ENCODE assay signal across 14 cellular contexts in genomic region chr14:55781046-55781445, GRCh38.
DNase-seq lines count a peak whose midpoint lies in the region; ATAC-seq, FAIRE-seq and TF ChIP-seq lines count a peak whose summit lies in the region.
"Had no signal": no experiment of that assay in that cellular context is flagged by ENCODE, and none has a peak within 500 bp of the region (broad histone marks: within the 10 kb centered on the region; RNA-seq: fewer than 3 reads in every experiment).

No MANE protein-coding gene starts in this region.

- H3K9me3 ChIP-seq in HCT116 (ENCODE audit: control insufficient read depth in 1 of 2, insufficient read depth in 1 of 2, low read depth in 1 of 2, low read length in 2 of 2) (no peaks in the 10 kb centered on the region), ascending aorta (no peaks in the 10 kb centered on the region), pancreas (no peaks in the 10 kb centered on the region)
- H3K9me3 ChIP-seq: uterus had no signal

- ATAC-seq in HCT116, result no peak
- no peak for ATAC-seq in pancreas
- ATAC-seq in GM21526 (IDR thresholded peaks at IDR 0.05; ENCODE audit: low FRiP score, unreplicated experiment), result no peak
- ATAC-seq in GM19395 (IDR thresholded peaks at IDR 0.05; ENCODE audit: unreplicated experiment), result no peak

- TF ChIP-seq RAD21 in HCT116 (IDR thresholded peaks at IDR 0.05; ENCODE audit: low read depth), result no peak

- WGBS in pancreas, 2 donors, result 80 to 87% methylated on average over 5 of the region's 5 CpGs

- H3K4me3 ChIP-seq in HCT116 (replicated peaks in 1 of 2; ENCODE audit: low read depth in 1 of 2, low read length in 2 of 2), result no peak overlapping the region
- no peak overlapping the region for H3K4me3 ChIP-seq in ascending aorta
- H3K4me3 ChIP-seq in pancreas, result no peak overlapping the region
- H3K4me3 ChIP-seq: uterus had no signal

- FAIRE-seq in pancreas (lab: Jason Lieb, UNC), result no peak

- H3K9ac ChIP-seq in HCT116 (ENCODE audit: low read length), result no peak overlapping the region

- RAD21 ChIA-PET in HCT116 (lab: Charles Lee; ENCODE audit: low non-redundant PET in 1 of 2, low total read pairs in 2 of 2, uncharacterized antibody in 2 of 2, unreplicated experiment in 2 of 2), result no interaction called here

- no peak overlapping the region for H2AFZ ChIP-seq in HCT116 (ENCODE audit: low read depth, low read length, poor library complexity, severe bottlenecking)

- no peak for TF ChIP-seq POLR2A in HCT116 (IDR thresholded peaks at IDR 0.05; ENCODE audit: borderline replicate concordance, extremely low read depth, insufficient read depth, insufficient read length)

- peak overlapping the region; percentile 19; the same call in 1 of the 2 replicates for H3K4me2 ChIP-seq in HCT116 (ENCODE audit: low read length)

- H4K20me1 ChIP-seq in HCT116 (ENCODE audit: insufficient read depth), result no peaks in the 10 kb centered on the region

- TF ChIP-seq CTCF in HCT116 (IDR thresholded peaks at IDR 0.05 in 2 of 3, conservative IDR thresholded peaks at IDR 0.05 in 1 of 3; ENCODE audit: borderline replicate concordance in 1 of 3, insufficient read depth in 1 of 3, low read depth in 2 of 3, low read length in 2 of 3), result no peak
- no peak for TF ChIP-seq CTCF in ascending aorta (IDR thresholded peaks at IDR 0.05)
- TF ChIP-seq CTCF in pancreas (IDR thresholded peaks at IDR 0.05), result no peak

- intact Hi-C loops in HCT116 (cut with micrococcal nuclease) (no loop called here), ascending aorta (cut with DNase I) (loop anchor here (5.0 kb wide), 1 partner anchor 334 kb away; no protein-coding TSS in a partner anchor), pancreas (cut with DNase I) (no loop called here)

- H3K4me1 ChIP-seq in HCT116 (ENCODE audit: control insufficient read depth in 1 of 2, insufficient read depth in 2 of 2, low read length in 2 of 2) (peaks cover 12 to 13% of the 10 kb centered on the region in 2 experiments), ascending aorta (peaks cover 0 to 17% of the 10 kb centered on the region in 2 donors), pancreas (peaks cover 0 to 4% (median 0%) of the 10 kb centered on the region in 3 donors)
- H3K4me1 ChIP-seq: uterus had no signal

- no peak for DNase-seq in HCT116 (ENCODE audit: low read depth, low spot score)
- DNase-seq in ascending aorta (ENCODE audit: low spot score in 2 of 2), result no peak
- no peak for DNase-seq in epithelial cell of prostate (ENCODE audit: low read depth, low spot score)
- DNase-seq in pancreas, result no peak
- DNase-seq in activated CD4-positive, alpha-beta T cell treated with anti-CD3 and anti-CD28 coated beads, Interleukin-2, amount 50 U/mL, for 48 hours, result no peak
- no peak for DNase-seq in amniotic stem cell (lab: John Stamatoyannopoulos, UW)
- DNase-seq: activated naive CD8-positive, alpha-beta T cell treated with anti-CD3 and anti-CD28 coated beads for 36 hours; caudate nucleus; effector CD4-positive, alpha-beta T cell; NCI-H2107; stimulated activated CD4-positive, alpha-beta T cell treated with anti-CD3 and anti-CD28 coated beads, Interleukin-4, amount 100 ng/mL, for 4 hours had no signal

- H3K79me2 ChIP-seq in HCT116 (ENCODE audit: insufficient read depth, low read length), result no peaks in the 10 kb centered on the region

- no TSS peak for BruUV-seq in HCT116 (replicated peaks; lab: Mats Ljungman, UMichigan)

- CTCF ChIA-PET in HCT116 (lab: Charles Lee), result no interaction called here

- no peaks in the 10 kb centered on the region for H3K9me2 ChIP-seq in HCT116 (ENCODE audit: insufficient read depth)

- POLR2A ChIA-PET in HCT116 (lab: Charles Lee), result no interaction called here

- H3K27me3 ChIP-seq in HCT116 (ENCODE audit: insufficient read depth, low read length) (no peaks in the 10 kb centered on the region), ascending aorta (no peaks in the 10 kb centered on the region), pancreas (no peaks in the 10 kb centered on the region)
- H3K27me3 ChIP-seq: uterus had no signal

- H3K36me3 ChIP-seq in HCT116 (ENCODE audit: control insufficient read depth in 1 of 2, insufficient read depth in 2 of 2, low read length in 2 of 2), result no peaks in the 10 kb centered on the region
- no peaks in the 10 kb centered on the region for H3K36me3 ChIP-seq in ascending aorta
- H3K36me3 ChIP-seq in pancreas, result no peaks in the 10 kb centered on the region
- H3K36me3 ChIP-seq: uterus had no signal

- H3K27ac ChIP-seq in HCT116 (ENCODE audit: low read depth, low read length), result no peak overlapping the region
- H3K27ac ChIP-seq in ascending aorta, result peak overlapping the region; percentile 46 to 70
- peak overlapping the region; percentile 50 for H3K27ac ChIP-seq in epithelial cell of prostate
- H3K27ac ChIP-seq in pancreas, result peak overlapping the region; percentile 30 to 81 (median 69)

TF ChIP-seq in HCT116, 20 proteins besides CTCF, POLR2A, EP300 and RAD21:
- TF ChIP-seq POLR2AphosphoS5 (IDR thresholded peaks at IDR 0.05; ENCODE audit: low read depth, low read length), result no peak
- TF ChIP-seq JUND (IDR thresholded peaks at IDR 0.05), result no peak
